ENCODE assay signal across 12 cellular contexts in the genomic region with DNA sequence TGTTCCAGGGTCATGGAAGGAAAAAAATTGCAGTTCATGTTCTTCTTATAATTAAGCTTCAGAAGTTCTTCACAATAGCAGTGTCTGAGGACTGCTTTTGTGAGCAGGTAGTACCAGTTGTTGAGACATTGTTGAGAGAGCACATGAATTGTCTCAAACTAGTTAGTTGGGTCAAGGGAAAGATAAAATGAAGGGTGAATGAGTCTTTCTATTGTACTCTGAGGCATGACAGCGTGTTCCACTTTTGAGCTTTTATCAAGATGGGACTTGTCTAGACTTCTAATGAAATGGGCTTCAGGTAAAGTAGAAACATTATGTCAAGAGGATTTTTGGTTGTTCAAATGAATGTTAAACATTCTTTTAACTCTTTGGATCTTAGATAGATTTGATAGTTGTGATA. TPM values are rescaled to one million over a fixed set of nuclear protein-coding genes. Genes with fewer than 3 reads are reported as not detected.
DNase-seq lines count a peak whose midpoint lies in the region; ATAC-seq and TF ChIP-seq lines count a peak whose summit lies in the region.
"Had no signal": no experiment of that assay in that cellular context is flagged by ENCODE, and none has a peak within 500 bp of the region (broad histone marks: within the 10 kb centered on the region; RNA-seq: fewer than 3 reads in every experiment).

No MANE protein-coding gene starts in this region.

- H2AK5ac ChIP-seq in mesendoderm (ENCODE audit: low read length): no peak overlapping the region

- peak overlapping the region; percentile 33 for H4K5ac ChIP-seq in mesendoderm (ENCODE audit: low read length)

- H2BK15ac ChIP-seq in mesendoderm (replicated peaks; ENCODE audit: low read depth): no peak overlapping the region

- peaks cover 2% of the 10 kb centered on the region for H3K79me1 ChIP-seq in mesendoderm (ENCODE audit: low read length)

- no peaks in the 10 kb centered on the region for H3K4me1 ChIP-seq in mesendoderm (ENCODE audit: control insufficient read depth, low read depth, low read length)

- peaks cover 2% of the 10 kb centered on the region for H3K79me2 ChIP-seq in mesendoderm (ENCODE audit: control insufficient read depth, insufficient read depth, low read length)

- H2BK120ac ChIP-seq in mesendoderm (ENCODE audit: low read depth, low read length): no peak overlapping the region

- DNase-seq in natural killer cell (no peak), mesendoderm (no peak), COLO829 (ENCODE audit: low spot score) (no peak), AG08396 (ENCODE audit: low spot score) (no peak), globus pallidus (ENCODE audit: low spot score) (no peak)
- no peak for DNase-seq in natural killer cell treated with Interleukin-12 subunit alpha and Interleukin-12 subunit beta and Interleukin-15 and Interleukin-18, amount 100 ng/mL, for 72 hours (ENCODE audit: low spot score)
- no peak for DNase-seq in activated T-helper 2 cell treated with anti-CD3 and anti-CD28 coated beads, Interferon-gamma antibody, Interleukin-2, Interleukin-4, amounts not matched to agents 10 μg/mL and 5 μg/mL and 100 μg/mL, durations not matched to agents 14 hours and 24 hours and 36 hours (ENCODE audit: low spot score)
- DNase-seq: activated CD4-positive, alpha-beta T cell treated with anti-CD3 and anti-CD28 coated beads, Interleukin-2, amount 50 U/mL, for 48 hours; activated naive CD4-positive, alpha-beta T cell treated with anti-CD3 and anti-CD28 coated beads, Interleukin-2, amount 10 ng/mL, durations not matched to agents 7 days and 5 days; transverse colon had no signal

- intact Hi-C loops in natural killer cell (cut with micrococcal nuclease): no loop called here
- intact Hi-C loops in activated T-helper 2 cell treated with anti-CD3 and anti-CD28 coated beads, Interferon-gamma antibody, Interleukin-2, Interleukin-4, amounts not matched to agents 10 μg/mL and 5 μg/mL and 100 μg/mL, durations not matched to agents 14 hours and 24 hours and 36 hours (cut with micrococcal nuclease): loop anchor here (10.0 kb wide), 1 partner anchor 122 kb away; no protein-coding TSS in a partner anchor

- H3K4me3 ChIP-seq in mesendoderm (ENCODE audit: low read length): no peak overlapping the region
- H3K4me3 ChIP-seq: transverse colon had no signal

- no peak overlapping the region for H3K9ac ChIP-seq in mesendoderm (ENCODE audit: low read length)

- H4K8ac ChIP-seq in mesendoderm (ENCODE audit: low read depth, low read length): no peak overlapping the region

- no CpG with 5 or more reads among the region's 1 CpG for WGBS in mesendoderm (ENCODE audit: extremely low coverage, insufficient coverage, low lambda C conversion rate)

- TF ChIP-seq CTCF in natural killer cell (IDR thresholded peaks at IDR 0.05): no peak

- no peaks in the 10 kb centered on the region for H3K36me3 Mint-ChIP-seq in natural killer cell
- no peaks in the 10 kb centered on the region for H3K36me3 Mint-ChIP-seq in natural killer cell treated with Interleukin-12 subunit alpha and Interleukin-12 subunit beta and Interleukin-15 and Interleukin-18, amount 100 ng/mL, for 72 hours
- peaks cover 23% of the 10 kb centered on the region for H3K36me3 Mint-ChIP-seq in activated T-helper 2 cell treated with anti-CD3 and anti-CD28 coated beads, Interferon-gamma antibody, Interleukin-2, Interleukin-4, amounts not matched to agents 10 μg/mL and 5 μg/mL and 100 μg/mL, durations not matched to agents 14 hours and 24 hours and 36 hours (ENCODE audit: low read depth)

- ATAC-seq in natural killer cell: no peak
- no peak for ATAC-seq in natural killer cell treated with Interleukin-12 subunit alpha and Interleukin-12 subunit beta and Interleukin-15 and Interleukin-18, amount 100 ng/mL, for 72 hours
- ATAC-seq in GM21390 (IDR thresholded peaks at IDR 0.05; ENCODE audit: unreplicated experiment): no peak
- ATAC-seq: Panc1 had no signal

- no peaks in the 10 kb centered on the region for H3K9me3 Mint-ChIP-seq in natural killer cell
- no peaks in the 10 kb centered on the region for H3K9me3 Mint-ChIP-seq in natural killer cell treated with Interleukin-12 subunit alpha and Interleukin-12 subunit beta and Interleukin-15 and Interleukin-18, amount 100 ng/mL, for 72 hours
- peaks cover 7% of the 10 kb centered on the region for H3K9me3 Mint-ChIP-seq in activated T-helper 2 cell treated with anti-CD3 and anti-CD28 coated beads, Interferon-gamma antibody, Interleukin-2, Interleukin-4, amounts not matched to agents 10 μg/mL and 5 μg/mL and 100 μg/mL, durations not matched to agents 14 hours and 24 hours and 36 hours
- H3K9me3 Mint-ChIP-seq: activated naive CD4-positive, alpha-beta T cell treated with anti-CD3 and anti-CD28 coated beads, Interleukin-2, amount 10 ng/mL, durations not matched to agents 7 days and 5 days had no signal

- H3K18ac ChIP-seq in mesendoderm (ENCODE audit: low read length): no peak overlapping the region

- peak overlapping the region; percentile 51 to 72 for H3K27ac Mint-ChIP-seq in natural killer cell
- no peak overlapping the region for H3K27ac Mint-ChIP-seq in natural killer cell treated with Interleukin-12 subunit alpha and Interleukin-12 subunit beta and Interleukin-15 and Interleukin-18, amount 100 ng/mL, for 72 hours
- peak overlapping the region; percentile 58 for H3K27ac Mint-ChIP-seq in activated T-helper 2 cell treated with anti-CD3 and anti-CD28 coated beads, Interferon-gamma antibody, Interleukin-2, Interleukin-4, amounts not matched to agents 10 μg/mL and 5 μg/mL and 100 μg/mL, durations not matched to agents 14 hours and 24 hours and 36 hours
- H3K27ac Mint-ChIP-seq: activated naive CD4-positive, alpha-beta T cell treated with anti-CD3 and anti-CD28 coated beads, Interleukin-2, amount 10 ng/mL, durations not matched to agents 7 days and 5 days had no signal

- H3K4ac ChIP-seq in mesendoderm (ENCODE audit: low read depth, low read length): no peak overlapping the region

- no peak overlapping the region for H3K4me3 Mint-ChIP-seq in natural killer cell
- no peak overlapping the region for H3K4me3 Mint-ChIP-seq in natural killer cell treated with Interleukin-12 subunit alpha and Interleukin-12 subunit beta and Interleukin-15 and Interleukin-18, amount 100 ng/mL, for 72 hours
- no peak overlapping the region for H3K4me3 Mint-ChIP-seq in activated T-helper 2 cell treated with anti-CD3 and anti-CD28 coated beads, Interferon-gamma antibody, Interleukin-2, Interleukin-4, amounts not matched to agents 10 μg/mL and 5 μg/mL and 100 μg/mL, durations not matched to agents 14 hours and 24 hours and 36 hours (ENCODE audit: low read depth)
- H3K4me3 Mint-ChIP-seq: activated naive CD4-positive, alpha-beta T cell treated with anti-CD3 and anti-CD28 coated beads, Interleukin-2, amount 10 ng/mL, durations not matched to agents 7 days and 5 days had no signal

- H3K4me1 Mint-ChIP-seq in natural killer cell: peaks cover 43% of the 10 kb centered on the region in 2 donors
- H3K4me1 Mint-ChIP-seq in natural killer cell treated with Interleukin-12 subunit alpha and Interleukin-12 subunit beta and Interleukin-15 and Interleukin-18, amount 100 ng/mL, for 72 hours (ENCODE audit: low read depth in 2 of 2): peaks cover 28 to 30% of the 10 kb centered on the region in 2 donors
- H3K4me1 Mint-ChIP-seq in activated T-helper 2 cell treated with anti-CD3 and anti-CD28 coated beads, Interferon-gamma antibody, Interleukin-2, Interleukin-4, amounts not matched to agents 10 μg/mL and 5 μg/mL and 100 μg/mL, durations not matched to agents 14 hours and 24 hours and 36 hours (ENCODE audit: low read depth): peaks cover 25% of the 10 kb centered on the region

- no peaks in the 10 kb centered on the region for H3K27me3 ChIP-seq in mesendoderm (ENCODE audit: insufficient read depth, low read length, poor library complexity)
- H3K27me3 ChIP-seq: transverse colon had no signal

- no peak overlapping the region for H3K56ac ChIP-seq in mesendoderm (ENCODE audit: low read length)

- H3K23ac ChIP-seq in mesendoderm (ENCODE audit: low read length): no peak overlapping the region

- no peaks in the 10 kb centered on the region for H3K36me3 ChIP-seq in mesendoderm (ENCODE audit: control insufficient read depth, insufficient read depth, low read length)
- H3K36me3 ChIP-seq: transverse colon had no signal

- no peak overlapping the region for H2BK5ac ChIP-seq in mesendoderm (ENCODE audit: low read length)

- H3K4me2 ChIP-seq in mesendoderm (ENCODE audit: low read length): no peak overlapping the region

- H3K27ac ChIP-seq in mesendoderm (ENCODE audit: low read depth, low read length): no peak overlapping the region
- H3K27ac ChIP-seq: transverse colon had no signal

- no peaks in the 10 kb centered on the region for H3K27me3 Mint-ChIP-seq in natural killer cell (ENCODE audit: low read depth in 2 of 2)
- H3K27me3 Mint-ChIP-seq in natural killer cell treated with Interleukin-12 subunit alpha and Interleukin-12 subunit beta and Interleukin-15 and Interleukin-18, amount 100 ng/mL, for 72 hours: no peaks in the 10 kb centered on the region
- H3K27me3 Mint-ChIP-seq in activated T-helper 2 cell treated with anti-CD3 and anti-CD28 coated beads, Interferon-gamma antibody, Interleukin-2, Interleukin-4, amounts not matched to agents 10 μg/mL and 5 μg/mL and 100 μg/mL, durations not matched to agents 14 hours and 24 hours and 36 hours (ENCODE audit: low read depth): no peaks in the 10 kb centered on the region
- H3K27me3 Mint-ChIP-seq: activated naive CD4-positive, alpha-beta T cell treated with anti-CD3 and anti-CD28 coated beads, Interleukin-2, amount 10 ng/mL, durations not matched to agents 7 days and 5 days had no signal

RNA-seq across cellular contexts. Expression of a gene that starts 26.0 kb away (rescaled TPM):
- total RNA-seq in natural killer cell: 100 to 1,000 TPM; 117 to 133 (median 121) TPM
- 10 to 100 TPM; 26.7 to 27.9 TPM for total RNA-seq in natural killer cell treated with Interleukin-12 subunit alpha and Interleukin-12 subunit beta and Interleukin-15 and Interleukin-18, amount 100 ng/mL, for 72 hours
- 24.2 and 26.6 TPM in 2 replicates for total RNA-seq in activated T-helper 2 cell treated with anti-CD3 and anti-CD28 coated beads, Interferon-gamma antibody, Interleukin-2, Interleukin-4, amounts not matched to agents 10 μg/mL and 5 μg/mL and 100 μg/mL, durations not matched to agents 14 hours and 24 hours and 36 hours
- polyA plus RNA-seq in mesendoderm (2013, experiment 1 of 2): 11.0 TPM
- polyA plus RNA-seq in mesendoderm (2013, experiment 2 of 2): 11.2 TPM

Comparison
In these comparisons a context has a peak if more than half of its experiments do, and no peak if none do; other contexts are left out.
1. H3K27ac Mint-ChIP-seq: peak in natural killer cell (2 of 2) and activated T-helper 2 cell treated with anti-CD3 and anti-CD28 coated beads, Interferon-gamma antibody, Interleukin-2, Interleukin-4, amounts not matched to agents 10 μg/mL and 5 μg/mL and 100 μg/mL, durations not matched to agents 14 hours and 24 hours and 36 hours (single experiment); none in natural killer cell treated with Interleukin-12 subunit alpha and Interleukin-12 subunit beta and Interleukin-15 and Interleukin-18, amount 100 ng/mL, for 72 hours (0 of 2).